In the genomic region with DNA sequence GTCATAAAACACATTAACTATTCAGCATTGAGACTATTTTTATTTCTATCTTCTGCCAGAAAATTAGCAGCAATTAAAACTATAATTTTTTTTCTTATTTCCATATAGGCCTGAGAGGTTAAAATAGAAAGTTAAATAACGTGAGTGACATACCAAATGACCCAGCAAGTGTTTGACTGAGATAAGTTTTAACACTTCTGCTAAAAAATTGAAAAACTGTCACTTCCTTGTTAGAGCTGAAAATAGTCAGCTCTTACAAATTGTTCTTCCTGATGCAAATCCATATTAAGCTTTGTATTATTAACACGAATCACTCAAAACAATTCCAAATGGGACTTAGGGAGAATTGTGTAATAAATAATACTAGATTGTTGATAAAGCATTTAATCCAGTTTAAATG, we compare ENCODE assay signal across 19 cellular contexts. TPM values are rescaled to one million over a fixed set of nuclear protein-coding genes. Genes with fewer than 3 reads are reported as not detected.
DNase-seq lines count a peak whose midpoint lies in the region; ATAC-seq, FAIRE-seq and TF ChIP-seq lines count a peak whose summit lies in the region.
"Had no signal": no experiment of that assay in that cellular context is flagged by ENCODE, and none has a peak within 500 bp of the region (broad histone marks: within the 10 kb centered on the region; RNA-seq: fewer than 3 reads in every experiment).

No MANE protein-coding gene starts in this region.

- H3K27me3 ChIP-seq in CD8-positive, alpha-beta memory T cell (ENCODE audit: insufficient read depth, low read length, poor library complexity, severe bottlenecking) = no peaks in the 10 kb centered on the region
- H3K27me3 ChIP-seq in HL-60 (ENCODE audit: insufficient read depth, poor library complexity, severe bottlenecking) = no peaks in the 10 kb centered on the region
- H3K27me3 ChIP-seq in smooth muscle cell (ENCODE audit: low read depth) = no peaks in the 10 kb centered on the region
- H3K27me3 ChIP-seq: BLaER1 had no signal

- intact Hi-C loops in OCI-LY7 (cut with micrococcal nuclease; ENCODE audit: unreplicated experiment) = no loop called here

- FAIRE-seq in endometrium (lab: Jason Lieb, UNC) = peak; percentile 21

- 91% methylated on average over 2 of the region's 2 CpGs for WGBS in smooth muscle cell (ENCODE audit: low lambda C conversion rate)

- no peak overlapping the region for H3K9ac ChIP-seq in smooth muscle cell (ENCODE audit: low read depth)
- H3K9ac ChIP-seq: BLaER1, SK-N-SH had no signal

- H3K27me3 Mint-ChIP-seq in CD8-positive, alpha-beta memory T cell = peaks cover 3 to 12% of the 10 kb centered on the region in 2 donors

- H3K4me1 ChIP-seq in CD8-positive, alpha-beta memory T cell (ENCODE audit: insufficient read depth, low read length) = no peaks in the 10 kb centered on the region
- no peaks in the 10 kb centered on the region for H3K4me1 ChIP-seq in OCI-LY7 (ENCODE audit: insufficient read depth, low read length, poor library complexity, severe bottlenecking)
- H3K4me1 ChIP-seq in smooth muscle cell (ENCODE audit: low read depth) = no peaks in the 10 kb centered on the region
- H3K4me1 ChIP-seq: BLaER1 had no signal

- no peak overlapping the region for H3K4me3 ChIP-seq in CD8-positive, alpha-beta memory T cell (ENCODE audit: low read length)
- H3K4me3 ChIP-seq in HL-60 (replicated peaks; ENCODE audit: insufficient read depth, low read length) (no peak overlapping the region), OCI-LY7 (ENCODE audit: low read depth, low read length, poor library complexity, severe bottlenecking) (no peak overlapping the region), smooth muscle cell (no peak overlapping the region)
- H3K4me3 ChIP-seq: BLaER1, PC-9 had no signal

- H3F3A ChIP-seq in smooth muscle cell (ENCODE audit: low read depth) = no peaks in the 10 kb centered on the region

- no peaks in the 10 kb centered on the region for H3K36me3 ChIP-seq in CD8-positive, alpha-beta memory T cell (ENCODE audit: insufficient read depth, low read length)
- H3K36me3 ChIP-seq in OCI-LY7 (ENCODE audit: insufficient read depth, low read length) (no peaks in the 10 kb centered on the region), smooth muscle cell (ENCODE audit: low read depth) (no peaks in the 10 kb centered on the region)
- H3K36me3 ChIP-seq: BLaER1 had no signal

- CTCF ChIA-PET in CD8-positive, alpha-beta memory T cell (lab: Charles Lee) = interaction anchor here (1.1 kb wide), 1 partner anchor 358 kb away, joined by 3 read pairs; no protein-coding TSS in a partner anchor
- CTCF ChIA-PET in OCI-LY7 (lab: Charles Lee; ENCODE audit: unreplicated experiment) = no interaction called here

- no peaks in the 10 kb centered on the region for H3K9me3 Mint-ChIP-seq in CD8-positive, alpha-beta memory T cell
- H3K9me3 Mint-ChIP-seq: T-helper 1 cell treated with Interleukin-12 subunit alpha and Interleukin-12 subunit beta and Interleukin-4 antibody, amounts not matched to agents 30 μg/mL and 1 μg/mL, for 36 hours had no signal

- peak overlapping the region; percentile 35 for H3K27ac ChIP-seq in CD8-positive, alpha-beta memory T cell (ENCODE audit: low read depth, low read length)
- peak overlapping the region; percentile 64 for H3K27ac ChIP-seq in HL-60 (replicated peaks)
- no peak overlapping the region for H3K27ac ChIP-seq in OCI-LY7 (ENCODE audit: low read depth, low read length, poor library complexity, severe bottlenecking)
- H3K27ac ChIP-seq in smooth muscle cell (ENCODE audit: low read depth) = no peak overlapping the region
- H3K27ac ChIP-seq: BLaER1, PC-9 had no signal

- H3K9me3 ChIP-seq in CD8-positive, alpha-beta memory T cell (ENCODE audit: low read length) = no peaks in the 10 kb centered on the region
- H3K9me3 ChIP-seq in OCI-LY7 (ENCODE audit: low read length) (no peaks in the 10 kb centered on the region), smooth muscle cell (replicated peaks; ENCODE audit: low read depth) (no peaks in the 10 kb centered on the region)
- H3K9me3 ChIP-seq: BLaER1, SK-N-SH had no signal

- DNase-seq in CD8-positive, alpha-beta memory T cell = no peak
- no peak for DNase-seq in HL-60 (ENCODE audit: low read depth in 1 of 2, low spot score in 1 of 2)
- DNase-seq in OCI-M2 (lab: John Stamatoyannopoulos, UW; ENCODE audit: unreplicated experiment) = peak; percentile 38
- no peak for DNase-seq in OCI-LY7 (ENCODE audit: low spot score)
- no peak for DNase-seq in cerebellar nuclear complex (lab: John Stamatoyannopoulos, UW)
- no peak for DNase-seq in smooth muscle cell (lab: John Stamatoyannopoulos, UW; ENCODE audit: unreplicated experiment)
- DNase-seq: COR-L47, DMS153, HCEC 1CT, NCI-H1417 treated with DMSO at 0.1 percent for 48 hours, NCI-H2029, NCI-H2171 treated with DMSO at 0.1 percent for 48 hours, NCI-H510A, PC-9, SK-N-SH had no signal

- H2AFZ ChIP-seq in OCI-LY7 (ENCODE audit: low read length) (no peak overlapping the region), smooth muscle cell (ENCODE audit: low read depth) (no peak overlapping the region)
- H2AFZ ChIP-seq: PC-9 had no signal

- peaks cover 0 to 1% (median 0%) of the 10 kb centered on the region in 3 donors for H3K36me3 Mint-ChIP-seq in CD8-positive, alpha-beta memory T cell

- H3K4me2 ChIP-seq in OCI-LY7 (ENCODE audit: low read length) = no peak overlapping the region
- H3K4me2 ChIP-seq in smooth muscle cell = no peak overlapping the region
- H3K4me2 ChIP-seq: BLaER1, PC-9, SK-N-SH had no signal

- ATAC-seq in HG03460 (IDR thresholded peaks at IDR 0.05; ENCODE audit: unreplicated experiment) = no peak

- no peak overlapping the region for H3K4me3 Mint-ChIP-seq in CD8-positive, alpha-beta memory T cell
- H3K4me3 Mint-ChIP-seq: T-helper 1 cell treated with Interleukin-12 subunit alpha and Interleukin-12 subunit beta and Interleukin-4 antibody, amounts not matched to agents 30 μg/mL and 1 μg/mL, for 36 hours had no signal

- no peaks in the 10 kb centered on the region for H3K9me2 ChIP-seq in OCI-LY7 (ENCODE audit: insufficient read depth, low read length)
- H3K9me2 ChIP-seq: SK-N-SH had no signal

- POLR2A ChIA-PET in CD8-positive, alpha-beta memory T cell (lab: Charles Lee) = no interaction called here
- POLR2A ChIA-PET in OCI-LY7 (lab: Charles Lee) = interaction anchor here (0.5 to 2.0 kb wide), 9 partner anchors 9 to 1650 kb away, joined by 3 to 7 read pairs (median 3); no protein-coding TSS in a partner anchor

- peaks cover 0 to 6% (median 0%) of the 10 kb centered on the region in 3 donors for H3K4me1 Mint-ChIP-seq in CD8-positive, alpha-beta memory T cell

- no peaks in the 10 kb centered on the region for H4K20me1 ChIP-seq in OCI-LY7 (ENCODE audit: insufficient read depth, low read length)
- H4K20me1 ChIP-seq in smooth muscle cell (ENCODE audit: low read depth) = no peaks in the 10 kb centered on the region
- H4K20me1 ChIP-seq: BLaER1 had no signal

- no peak overlapping the region for H3K27ac Mint-ChIP-seq in CD8-positive, alpha-beta memory T cell
- H3K27ac Mint-ChIP-seq: T-helper 1 cell treated with Interleukin-12 subunit alpha and Interleukin-12 subunit beta and Interleukin-4 antibody, amounts not matched to agents 30 μg/mL and 1 μg/mL, for 36 hours had no signal

- TF ChIP-seq CTCF in HL-60 (IDR thresholded peaks at IDR 0.05; ENCODE audit: insufficient read depth, low read length) (no peak), OCI-LY7 (conservative IDR thresholded peaks at IDR 0.05; ENCODE audit: low read length) (no peak), smooth muscle cell (IDR thresholded peaks at IDR 0.05; ENCODE audit: borderline replicate concordance, insufficient read depth, poor library complexity, severe bottlenecking) (no peak)

- no TSS peak for BruUV-seq in OCI-LY7 (replicated peaks; lab: Mats Ljungman, UMichigan)

- H3K79me2 ChIP-seq in OCI-LY7 (ENCODE audit: insufficient read depth, low read depth, low read length) (no peaks in the 10 kb centered on the region), smooth muscle cell (ENCODE audit: low read depth) (no peaks in the 10 kb centered on the region)

RNA-seq across cellular contexts. Expression of a gene that starts 26.5 kb away (rescaled TPM):
- 10 to 100 TPM; 29.2 to 30.0 TPM for total RNA-seq in CD8-positive, alpha-beta memory T cell
- polyA plus RNA-seq in CD8-positive, alpha-beta memory T cell = 16.7 TPM
- total RNA-seq in OCI-LY7 (2014; rRNA removed; shearing (Covaris generic)) = 0.16 and 0.21 TPM in 2 replicates
- total RNA-seq in OCI-LY7 (2022) (1.1 and 1.3 TPM in 2 replicates), smooth muscle cell (0.27 and 0.72 TPM in 2 replicates)
- polyA plus RNA-seq in smooth muscle cell = 0.53 and 1.3 TPM in 2 replicates

RNA-seq across cellular contexts. Expression of a gene that starts 28.5 kb away (rescaled TPM):
- 100 to 1,000 TPM; 265 TPM for total RNA-seq in CD8-positive, alpha-beta memory T cell
- polyA plus RNA-seq in CD8-positive, alpha-beta memory T cell = 390 TPM
- total RNA-seq in OCI-LY7 (2014; rRNA removed; shearing (Covaris generic)) = 132 and 187 TPM in 2 replicates
- 110 and 135 TPM in 2 replicates for total RNA-seq in OCI-LY7 (2022)
- 156 and 166 TPM in 2 replicates for total RNA-seq in smooth muscle cell
- polyA plus RNA-seq in smooth muscle cell = 188 and 189 TPM in 2 replicates

Comparison
In these comparisons a context has a peak if more than half of its experiments do, and no peak if none do; other contexts are left out.
1. H3K27ac ChIP-seq: peak in CD8-positive, alpha-beta memory T cell (single experiment) and HL-60 (single experiment); none in OCI-LY7 (single experiment) and smooth muscle cell (single experiment).
2. RNA of a gene that starts 26.5 kb away (total RNA-seq): 29.2 to 30.0 TPM in CD8-positive, alpha-beta memory T cell; 0.16 to 1.3 TPM in OCI-LY7 and 0.27 to 0.72 TPM in smooth muscle cell; every median in the first group is over 10 times any median in the second.